Comparison of ENCODE assay signal across 21 cellular contexts in the genomic region with DNA sequence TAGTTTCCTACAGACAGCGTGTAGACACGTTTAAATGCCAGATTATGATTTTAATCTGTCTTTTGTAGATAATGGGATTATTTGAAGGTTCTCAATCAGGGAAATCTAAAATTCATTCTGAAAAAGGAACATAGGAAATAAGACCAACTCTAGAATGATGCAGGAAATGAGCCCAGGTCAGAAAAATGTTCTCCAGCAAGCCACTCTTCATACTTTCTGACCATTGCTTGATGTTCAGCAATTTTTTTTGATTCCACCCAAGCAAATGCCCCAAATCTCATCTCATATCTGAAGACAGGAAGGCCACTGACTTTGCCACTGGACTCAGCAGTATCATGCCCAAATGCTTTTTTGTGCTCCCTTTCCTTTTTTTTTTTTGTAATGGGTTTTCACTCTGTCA.
DNase-seq lines count a peak whose midpoint lies in the region; ATAC-seq, FAIRE-seq and TF ChIP-seq lines count a peak whose summit lies in the region.
"Had no signal": no experiment of that assay in that cellular context is flagged by ENCODE, and none has a peak within 500 bp of the region (broad histone marks: within the 10 kb centered on the region; RNA-seq: fewer than 3 reads in every experiment).

No MANE protein-coding gene starts in this region.

- H3K27me3 Mint-ChIP-seq in HFFc6 (ENCODE audit: insufficient read depth) = no peaks in the 10 kb centered on the region
- H3K27me3 Mint-ChIP-seq: CD4-positive, alpha-beta memory T cell; IgD-negative memory B cell had no signal

- no peaks in the 10 kb centered on the region for H3K9me3 Mint-ChIP-seq in HFFc6
- H3K9me3 Mint-ChIP-seq: CD4-positive, alpha-beta memory T cell; H9; IgD-negative memory B cell had no signal

- H3K4me1 Mint-ChIP-seq in HFFc6 (ENCODE audit: low read depth) = peaks cover 81% of the 10 kb centered on the region

- TF ChIP-seq POLR2A in GM12892 (IDR thresholded peaks at IDR 0.05; ENCODE audit: low read depth, low read length) = no peak

- DNase-seq in EL (peak; percentile 46), HFFc6 (no peak), epithelial cell of prostate (ENCODE audit: low read depth, low spot score) (no peak), GM12892 (ENCODE audit: insufficient read length) (no peak), mesenteric fat pad (ENCODE audit: low spot score) (no peak)
- DNase-seq: ACHN; BE2C; CD4-positive, alpha-beta memory T cell; COR-L47; DMS153; DMS79 treated with DMSO at 0.1 percent for 48 hours; GOT3; H9; KG1 had no signal

- ATAC-seq in HG03571 (IDR thresholded peaks at IDR 0.05; ENCODE audit: unreplicated experiment) (no peak), HG03108 (IDR thresholded peaks at IDR 0.05; ENCODE audit: unreplicated experiment) (no peak)
- ATAC-seq: GM12878 had no signal

- H3K4me3 Mint-ChIP-seq in HFFc6 = peak overlapping the region; percentile 26; the same call in 1 of the 2 replicates
- H3K4me3 Mint-ChIP-seq: CD4-positive, alpha-beta memory T cell; H9 had no signal

- peak overlapping the region; percentile 51 for H3K27ac Mint-ChIP-seq in HFFc6
- H3K27ac Mint-ChIP-seq: IgD-negative memory B cell had no signal

- FAIRE-seq in GM12892 (lab: Jason Lieb, UNC) = no peak
- FAIRE-seq: D721Med, GM12878 had no signal

- TF ChIP-seq CTCF in HFFc6 (IDR thresholded peaks at IDR 0.05) = no peak
- no peak for TF ChIP-seq CTCF in VCaP (conservative IDR thresholded peaks at IDR 0.05)

- H3K36me3 Mint-ChIP-seq in HFFc6 (ENCODE audit: low read depth) = peaks cover 53% of the 10 kb centered on the region

- H3K27ac ChIP-seq in VCaP = peak overlapping the region; percentile 53; the same call in 1 of the 2 replicates
- peak overlapping the region; percentile 76 for H3K27ac ChIP-seq in epithelial cell of prostate
- H3K27ac ChIP-seq: C4-2B had no signal
